In the genomic region with DNA sequence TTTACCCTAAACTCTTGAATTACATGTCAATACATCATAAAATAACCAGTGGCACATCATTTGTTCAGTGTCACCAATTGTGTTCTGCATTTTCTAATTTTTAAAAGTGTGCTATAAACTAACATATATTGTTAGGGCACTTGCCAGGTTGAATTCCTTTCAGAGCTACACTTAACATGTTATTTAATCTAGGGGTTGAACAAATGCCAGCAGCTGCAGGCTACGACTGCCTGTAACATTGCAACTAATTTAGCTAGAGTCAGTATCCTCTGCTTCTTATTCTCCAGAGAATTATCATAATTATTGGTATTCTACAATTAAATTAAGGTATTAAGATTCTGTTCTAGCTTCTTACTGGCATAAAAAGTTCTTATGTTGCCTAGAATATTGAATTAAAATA, we compare ENCODE assay signal across 1 cellular context.
TF ChIP-seq lines count a peak whose summit lies in the region.

No MANE protein-coding gene starts in this region.

TF ChIP-seq in IMR-90, 13 proteins besides CTCF, POLR2A, EP300 and RAD21:
- TF ChIP-seq CEBPB (IDR thresholded peaks at IDR 0.05; ENCODE audit: low read depth, low read length) (no peak), MAFK (IDR thresholded peaks at IDR 0.05; ENCODE audit: low read depth, low read length) (no peak), MXI1 (IDR thresholded peaks at IDR 0.05; ENCODE audit: borderline replicate concordance, low read depth, low read length) (no peak), BHLHE40 (IDR thresholded peaks at IDR 0.05; ENCODE audit: low read depth, low read length) (no peak)
- TF ChIP-seq, protein P1, sequence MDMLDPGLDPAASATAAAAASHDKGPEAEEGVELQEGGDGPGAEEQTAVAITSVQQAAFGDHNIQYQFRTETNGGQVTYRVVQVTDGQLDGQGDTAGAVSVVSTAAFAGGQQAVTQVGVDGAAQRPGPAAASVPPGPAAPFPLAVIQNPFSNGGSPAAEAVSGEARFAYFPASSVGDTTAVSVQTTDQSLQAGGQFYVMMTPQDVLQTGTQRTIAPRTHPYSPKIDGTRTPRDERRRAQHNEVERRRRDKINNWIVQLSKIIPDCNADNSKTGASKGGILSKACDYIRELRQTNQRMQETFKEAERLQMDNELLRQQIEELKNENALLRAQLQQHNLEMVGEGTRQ (IDR thresholded peaks at IDR 0.05; ENCODE audit: low read depth, low read length): no peak
- TF ChIP-seq, protein P2, sequence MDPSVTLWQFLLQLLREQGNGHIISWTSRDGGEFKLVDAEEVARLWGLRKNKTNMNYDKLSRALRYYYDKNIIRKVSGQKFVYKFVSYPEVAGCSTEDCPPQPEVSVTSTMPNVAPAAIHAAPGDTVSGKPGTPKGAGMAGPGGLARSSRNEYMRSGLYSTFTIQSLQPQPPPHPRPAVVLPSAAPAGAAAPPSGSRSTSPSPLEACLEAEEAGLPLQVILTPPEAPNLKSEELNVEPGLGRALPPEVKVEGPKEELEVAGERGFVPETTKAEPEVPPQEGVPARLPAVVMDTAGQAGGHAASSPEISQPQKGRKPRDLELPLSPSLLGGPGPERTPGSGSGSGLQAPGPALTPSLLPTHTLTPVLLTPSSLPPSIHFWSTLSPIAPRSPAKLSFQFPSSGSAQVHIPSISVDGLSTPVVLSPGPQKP (IDR thresholded peaks at IDR 0.05; ENCODE audit: borderline replicate concordance, low read depth, low read length): no peak
